In the genomic region with DNA sequence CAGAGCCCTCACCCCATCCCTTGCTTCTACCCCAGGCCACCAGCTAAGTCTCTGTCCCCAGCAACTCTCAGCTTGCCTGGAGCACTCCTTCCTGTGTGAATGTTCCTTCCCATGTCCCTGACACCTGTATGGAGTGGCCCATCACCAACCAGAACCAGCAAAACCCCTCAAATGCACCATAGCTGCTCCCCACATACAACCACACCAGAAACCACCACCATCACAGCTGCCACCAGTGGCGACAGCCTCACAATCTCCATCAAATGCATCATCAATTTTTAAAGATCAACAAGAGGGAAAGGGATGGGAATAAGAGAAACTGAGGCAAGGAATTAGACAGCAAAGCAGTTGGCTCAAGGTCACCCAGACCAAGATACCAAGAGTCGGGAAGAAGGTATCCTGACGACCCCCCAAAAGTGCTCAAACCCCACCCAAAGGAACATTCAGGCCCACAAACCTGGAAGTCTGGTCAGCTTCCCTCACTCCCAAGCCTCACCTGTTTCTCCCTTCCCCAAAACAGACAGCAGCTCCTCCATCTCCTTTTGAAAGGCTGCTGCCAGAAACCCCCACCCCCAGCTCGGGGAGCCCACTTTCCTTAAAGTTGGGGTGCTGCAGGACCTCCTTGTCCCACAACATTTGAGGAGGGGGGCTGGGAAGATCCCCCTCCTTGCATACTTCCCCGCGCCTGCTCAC, we compare ENCODE assay signal across 17 cellular contexts. TPM values are rescaled to one million over a fixed set of nuclear protein-coding genes. Genes with fewer than 3 reads are reported as not detected.
DNase-seq lines count a peak whose midpoint lies in the region; TF ChIP-seq lines count a peak whose summit lies in the region.
"Had no signal": no experiment of that assay in that cellular context is flagged by ENCODE, and none has a peak within 500 bp of the region (broad histone marks: within the 10 kb centered on the region; RNA-seq: fewer than 3 reads in every experiment).

No MANE protein-coding gene starts in this region.

- H3K27me3 Mint-ChIP-seq in CD4-positive, alpha-beta memory T cell, result peaks cover 49 to 66% of the 10 kb centered on the region in 2 donors
- peaks cover 58% of the 10 kb centered on the region for H3K27me3 Mint-ChIP-seq in nephron (ENCODE audit: low read depth)

- H3K9me3 ChIP-seq in CD4-positive, alpha-beta memory T cell (ENCODE audit: control insufficient read depth in 1 of 2, low read length in 2 of 2), result no peaks in the 10 kb centered on the region
- H3K9me3 ChIP-seq: BE2C, neutrophil had no signal

- no peak overlapping the region for H3K4me3 ChIP-seq in CD4-positive, alpha-beta memory T cell (ENCODE audit: low read length in 2 of 2)
- H3K4me3 ChIP-seq in H7 (ENCODE audit: insufficient read depth, low read depth, low read length) (no peak overlapping the region; the same call in 1 of the 2 replicates), dorsolateral prefrontal cortex (peak overlapping the region; percentile 39 to 76 (median 61))
- H3K4me3 ChIP-seq: lung had no signal

- peaks cover 4 to 25% (median 14%) of the 10 kb centered on the region in 4 donors for H3K4me1 Mint-ChIP-seq in CD4-positive, alpha-beta memory T cell
- peaks cover 51% of the 10 kb centered on the region for H3K4me1 Mint-ChIP-seq in nephron

- intact Hi-C loops in CD4-positive, alpha-beta memory T cell (cut with micrococcal nuclease), result no loop called here
- intact Hi-C loops in dorsolateral prefrontal cortex (cut with DNase I), result loop anchor here in 1 of 2 donors (2.0 kb wide), 1 partner anchor 55 kb away; no protein-coding TSS in a partner anchor

- H3K27ac Mint-ChIP-seq in CD4-positive, alpha-beta memory T cell, result peak overlapping the region in 1 of 7 donors; percentile 68
- peak overlapping the region; percentile 18 to 51 (median 37) for H3K27ac Mint-ChIP-seq in nephron
- H3K27ac Mint-ChIP-seq: activated T-cell treated with anti-CD3 and anti-CD28 coated beads, Interleukin-2, amount 50 U/mL, for 24 hours had no signal

- H3K27ac ChIP-seq in CD4-positive, alpha-beta memory T cell (ENCODE audit: low read depth, low read length), result no peak overlapping the region
- H3K27ac ChIP-seq in dorsolateral prefrontal cortex, result peak overlapping the region in 58 of 59 donors; percentile 7 to 94 (median 84)
- H3K27ac ChIP-seq: neutrophil had no signal

- CTCF ChIA-PET in CD4-positive, alpha-beta memory T cell (lab: Charles Lee; ENCODE audit: partially characterized antibody), result interaction anchor here (1.9 kb wide), 1 partner anchor 45 kb away, joined by 8 read pairs; no protein-coding TSS in a partner anchor

- peaks cover 13% of the 10 kb centered on the region for H3K4me1 ChIP-seq in CD4-positive, alpha-beta memory T cell (ENCODE audit: insufficient read depth, low read length)

- peak overlapping the region in 6 of 8 donors; percentile 0 to 55 (median 34) for H3K4me3 Mint-ChIP-seq in CD4-positive, alpha-beta memory T cell
- H3K4me3 Mint-ChIP-seq in nephron, result peak overlapping the region; percentile 55 to 67 (median 59)
- H3K4me3 Mint-ChIP-seq: activated T-cell treated with anti-CD3 and anti-CD28 coated beads, Interleukin-2, amount 50 U/mL, for 24 hours had no signal

- peaks cover 34% of the 10 kb centered on the region for H3K27me3 ChIP-seq in CD4-positive, alpha-beta memory T cell (ENCODE audit: insufficient read depth, low read length)
- H3K27me3 ChIP-seq in H7 (ENCODE audit: control insufficient read depth, insufficient read depth, low read length) (peaks cover 55% of the 10 kb centered on the region), dorsolateral prefrontal cortex (peaks cover 0 to 15% (median 0%) of the 10 kb centered on the region in 45 donors)

- POLR2A ChIA-PET in CD4-positive, alpha-beta memory T cell (lab: Charles Lee; ENCODE audit: partially characterized antibody), result interaction anchor here (0.7 kb wide), 1 partner anchor 68 kb away, joined by 3 read pairs; no protein-coding TSS in a partner anchor

- TF ChIP-seq CTCF in dorsolateral prefrontal cortex (IDR thresholded peaks at IDR 0.05 in 54 of 56, conservative IDR thresholded peaks at IDR 0.05 in 2 of 56; ENCODE audit: low read depth in 1 of 56, partially characterized antibody in 56 of 56) (no peak), nephron (IDR thresholded peaks at IDR 0.05; ENCODE audit: unreplicated experiment in 3 of 3) (no peak)

- H3K36me3 ChIP-seq in CD4-positive, alpha-beta memory T cell (ENCODE audit: insufficient read depth, low read length), result no peaks in the 10 kb centered on the region
- H3K36me3 ChIP-seq in H7 (replicated peaks; ENCODE audit: control insufficient read depth, insufficient read depth, low read length), result no peaks in the 10 kb centered on the region
- H3K36me3 ChIP-seq: BE2C, neutrophil had no signal

- no peaks in the 10 kb centered on the region for H3K36me3 Mint-ChIP-seq in CD4-positive, alpha-beta memory T cell
- H3K36me3 Mint-ChIP-seq in nephron (ENCODE audit: low read depth), result no peaks in the 10 kb centered on the region

- no peak for DNase-seq in CD4-positive, alpha-beta memory T cell
- DNase-seq in H7 (peak; percentile 58), dorsolateral prefrontal cortex (no peak), AG08396 (ENCODE audit: low spot score) (no peak), SW480 (ENCODE audit: low spot score) (no peak), globus pallidus (ENCODE audit: low spot score) (no peak), T-helper 2 cell (no peak)
- DNase-seq: DMS153; effector CD4-positive, alpha-beta T cell; NCI-H1436 treated with DMSO at 0.1 percent for 48 hours; SW 1271 had no signal

- peaks cover 0 to 2% (median 0%) of the 10 kb centered on the region in 8 donors for H3K9me3 Mint-ChIP-seq in CD4-positive, alpha-beta memory T cell
- H3K9me3 Mint-ChIP-seq in nephron, result no peaks in the 10 kb centered on the region
- H3K9me3 Mint-ChIP-seq: activated T-cell treated with anti-CD3 and anti-CD28 coated beads, Interleukin-2, amount 50 U/mL, for 24 hours had no signal

RNA-seq across cellular contexts. Expression of gene SRCIN1, which starts 1.8 kb away (rescaled TPM):
- under 1 TPM; 0.28 to 0.79 TPM for total RNA-seq in CD4-positive, alpha-beta memory T cell
- polyA plus RNA-seq in CD4-positive, alpha-beta memory T cell, result not detected
- total RNA-seq in H7 (2014; rRNA removed; shearing (Covaris generic)), result 2.3 TPM in 2 replicates
- 100 to 1,000 TPM in 111 of 120 experiments, 10 to 100 TPM in 9; 80.9 to 338 (median 151) TPM for total RNA-seq in dorsolateral prefrontal cortex
- total RNA-seq: M059J had no signal

Comparison
In these comparisons a context has a peak if more than half of its experiments do, and no peak if none do; other contexts are left out.
1. H3K4me3 ChIP-seq: peak in dorsolateral prefrontal cortex (59 of 59); none in CD4-positive, alpha-beta memory T cell (0 of 2) and H7 (single experiment).
2. RNA of gene SRCIN1, which starts 1.8 kb away (total RNA-seq): 80.9 to 338 TPM in dorsolateral prefrontal cortex; 2.3 TPM in H7 and 0.28 to 0.79 TPM in CD4-positive, alpha-beta memory T cell; every median in the first group is over 10 times any median in the second.